8 cellular contexts compared by ENCODE assay signal in the genomic region with DNA sequence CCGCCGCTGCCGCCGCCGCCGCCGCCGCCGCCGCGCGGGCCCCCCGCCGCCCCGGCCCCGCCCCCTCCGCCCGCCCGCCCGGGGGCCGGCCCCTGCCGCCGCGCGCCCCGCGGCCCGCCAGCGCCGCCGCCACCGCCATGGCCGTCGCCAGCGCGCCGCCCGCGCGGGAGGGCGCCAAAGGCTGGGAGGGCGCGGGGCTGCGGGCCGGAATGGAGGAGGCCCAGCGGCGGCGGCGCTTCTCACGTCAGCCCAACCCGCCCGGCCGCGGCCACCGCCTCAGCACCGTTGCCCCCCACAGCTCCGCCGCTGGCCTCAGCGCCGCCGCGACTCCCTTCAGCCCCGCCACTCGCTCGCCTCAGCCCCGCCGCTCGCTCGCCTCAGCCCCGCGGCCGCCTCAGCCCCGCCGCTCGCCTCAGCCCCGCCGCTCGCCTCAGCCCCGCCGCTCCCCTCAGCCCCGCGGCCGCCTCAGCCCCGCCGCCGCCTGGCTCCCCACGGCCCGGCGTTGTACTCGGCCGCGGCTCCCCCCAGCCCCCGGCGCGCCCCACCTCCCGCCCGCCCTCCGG. TPM values are rescaled to one million over a fixed set of nuclear protein-coding genes. Genes with fewer than 3 reads are reported as not detected.
A peak's percentile ranks its signal among the peaks of the same experiment; 100 is the strongest.
DNase-seq lines count a peak whose midpoint lies in the region; ATAC-seq and TF ChIP-seq lines count a peak whose summit lies in the region.

A gene (minus strand): TSS at position 510 of the 563 bp plus-strand sequence. CDS start 569 bp downstream, outside the sequence.

- peak within 1 kb of the TSS; percentile 96 for H3K4me3 ChIP-seq in endodermal cell (ENCODE audit: low read length)

- 1% methylated on average over 95 of the region's 98 CpGs; no CpG with 5 or more reads in 1 of the 2 experiments for WGBS in endodermal cell (ENCODE audit: insufficient coverage in 1 of 2, insufficient read length in 1 of 2), 2 experiments

- CTCF ChIA-PET in GM10248 (lab: Yijun Ruan, JAX): interaction anchor here (1.3 kb wide), 1 partner anchor 14 kb away, joined by 4 read pairs; no protein-coding TSS in a partner anchor

- peak within 1 kb of the TSS; percentile 96 for H3K27ac ChIP-seq in endodermal cell (ENCODE audit: low read depth, low read length)

- peaks cover 2% of the 10 kb centered on the region for H3K4me1 ChIP-seq in endodermal cell (ENCODE audit: control insufficient read depth, insufficient read depth, low read length)

- H3K27ac Mint-ChIP-seq in endodermal cell (peak within 1 kb of the TSS; percentile 98), mesothelial cell of epicardium (peak within 1 kb of the TSS; percentile 98)

- peak within 1 kb of the TSS; percentile 97 for H3K9ac ChIP-seq in endodermal cell (ENCODE audit: extremely low read depth, low read length, poor library complexity, severe bottlenecking)

- no peaks in the 10 kb centered on the region for H3K27me3 ChIP-seq in endodermal cell (ENCODE audit: control insufficient read depth, insufficient read depth, low read length, poor library complexity, severe bottlenecking)

- H3K36me3 Mint-ChIP-seq in endodermal cell (ENCODE audit: low read depth) (peaks cover 7% of the 10 kb centered on the region), mesothelial cell of epicardium (no peaks in the 10 kb centered on the region)

- no peaks in the 10 kb centered on the region for H3K9me3 ChIP-seq in endodermal cell (ENCODE audit: control insufficient read depth, low read length)

- POLR2A ChIA-PET in GM10248 (lab: Yijun Ruan, JAX): no interaction called here

- TF ChIP-seq CTCF in GM10248 (IDR thresholded peaks at IDR 0.05; ENCODE audit: control extremely low read depth, extremely low read depth, low read depth, missing control alignments): no peak
- TF ChIP-seq CTCF in endodermal cell (conservative IDR thresholded peaks at IDR 0.05): no peak
- TF ChIP-seq CTCF in mesothelial cell of epicardium (IDR thresholded peaks at IDR 0.05; ENCODE audit: unreplicated experiment): no peak

- peak; percentile 85 for DNase-seq in GM10248 (ENCODE audit: extremely low spot score)
- peak; percentile 20 for DNase-seq in LHCN-M2 (ENCODE audit: low read depth)
- peak; percentile 35 for DNase-seq in activated CD4-positive, alpha-beta T cell treated with anti-CD3 and anti-CD28 coated beads, Interleukin-2, amount 50 U/mL, for 1 hour
- DNase-seq in endodermal cell: no peak
- peak; percentile 33 to 57 for DNase-seq in mesothelial cell of epicardium (ENCODE audit: low spot score in 2 of 2, unreplicated experiment in 2 of 2)
- peak; percentile 37 for DNase-seq in stimulated activated naive CD4-positive, alpha-beta T cell treated with Interleukin-2 at 50 U/mL for 16 hours (lab: John Stamatoyannopoulos, UW)
- DNase-seq in SK-N-DZ (ENCODE audit: low spot score): no peak

- H3K27me3 Mint-ChIP-seq in endodermal cell (ENCODE audit: insufficient read depth): no peaks in the 10 kb centered on the region
- H3K27me3 Mint-ChIP-seq in mesothelial cell of epicardium (ENCODE audit: low read depth): no peaks in the 10 kb centered on the region

- peaks cover 26% of the 10 kb centered on the region for H3K4me1 Mint-ChIP-seq in endodermal cell
- peaks cover 53% of the 10 kb centered on the region for H3K4me1 Mint-ChIP-seq in mesothelial cell of epicardium

- peak; percentile 32 for ATAC-seq in GM21786 (IDR thresholded peaks at IDR 0.05; ENCODE audit: unreplicated experiment)

- H3K4me3 Mint-ChIP-seq in endodermal cell (peak within 1 kb of the TSS; percentile 77), mesothelial cell of epicardium (peak within 1 kb of the TSS; percentile 90)

- H3K9me3 Mint-ChIP-seq in endodermal cell (no peaks in the 10 kb centered on the region), mesothelial cell of epicardium (no peaks in the 10 kb centered on the region)

- peaks cover 16% of the 10 kb centered on the region for H3K36me3 ChIP-seq in endodermal cell (ENCODE audit: control insufficient read depth, insufficient read depth, low read length)

RNA-seq across cellular contexts. Expression of the gene that starts here (rescaled TPM):
- total RNA-seq in LHCN-M2 (2014; rRNA removed) (13.4 and 19.3 TPM in 2 replicates), endodermal cell (10 to 100 TPM; 82.5 to 82.8 TPM), mesothelial cell of epicardium (74.0 to 76.9 TPM (median 75.9 TPM) in 3 replicates)
- 17.0 TPM for polyA plus RNA-seq in LHCN-M2 (2012)
- 74.8 TPM for polyA plus RNA-seq in endodermal cell (2013, experiment 1 of 2)
- 72.6 TPM for polyA plus RNA-seq in endodermal cell (2013, experiment 2 of 2)
- polyA plus RNA-seq in SK-N-DZ (2014; cell fraction: cytosol; rRNA removed): 40.9 and 45.4 TPM in 2 replicates
- polyA plus RNA-seq in SK-N-DZ (2014; cell fraction: nucleus; rRNA removed): 42.7 and 78.4 TPM in 2 replicates

Comparison
In these comparisons a context has a peak if more than half of its experiments do, and no peak if none do; other contexts are left out.
1. DNase-seq: peak in GM10248 (single experiment), LHCN-M2 (single experiment), activated CD4-positive, alpha-beta T cell treated with anti-CD3 and anti-CD28 coated beads, Interleukin-2, amount 50 U/mL, for 1 hour (single experiment), mesothelial cell of epicardium (2 of 2) and stimulated activated naive CD4-positive, alpha-beta T cell treated with Interleukin-2 at 50 U/mL for 16 hours (single experiment); none in endodermal cell (single experiment) and SK-N-DZ (single experiment).